ENCODE assay signal across 2 cellular contexts in the genomic region with DNA sequence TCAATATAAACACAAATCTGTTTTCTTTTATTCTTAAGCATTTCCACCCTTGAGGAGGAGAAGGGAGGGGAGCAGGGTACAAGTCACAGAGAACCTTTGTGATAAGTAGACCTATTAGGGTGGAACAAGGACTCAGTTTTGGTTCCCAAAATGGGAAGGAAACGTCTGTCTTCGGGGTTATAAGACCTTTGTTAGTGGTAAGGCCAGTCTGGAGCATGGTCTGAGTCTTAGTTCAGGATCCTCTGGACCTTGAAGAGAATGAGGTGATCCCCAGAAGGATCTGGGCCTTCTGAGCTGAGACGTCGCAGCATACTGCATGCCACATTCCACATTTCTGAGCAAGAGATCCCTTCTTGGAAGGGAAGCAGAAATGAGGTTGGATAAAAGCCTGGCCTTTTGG.
TF ChIP-seq lines count a peak whose summit lies in the region.

No MANE protein-coding gene starts in this region.

TF ChIP-seq in WTC11, 78 proteins besides CTCF, POLR2A, EP300 and RAD21:
- TF ChIP-seq TEAD1 (CRISPR knock-in tag; IDR thresholded peaks at IDR 0.05), result no peak
- TF ChIP-seq GTF2I (CRISPR knock-in tag; conservative IDR thresholded peaks at IDR 0.05), result no peak
- TF ChIP-seq SMAD4 (CRISPR knock-in tag; IDR thresholded peaks at IDR 0.05), result no peak
- no peak for TF ChIP-seq FOXP1 (CRISPR knock-in tag; IDR thresholded peaks at IDR 0.05; ENCODE audit: borderline replicate concordance)
- TF ChIP-seq RORB (CRISPR knock-in tag; IDR thresholded peaks at IDR 0.05), result no peak

TF ChIP-seq in H1, 55 proteins besides CTCF, POLR2A, EP300 and RAD21:
- no peak for TF ChIP-seq CHD2 (IDR thresholded peaks at IDR 0.05; ENCODE audit: low read length)
- TF ChIP-seq SIX5 (IDR thresholded peaks at IDR 0.05; ENCODE audit: low read depth, low read length), result no peak
- TF ChIP-seq SAP30 (IDR thresholded peaks at IDR 0.05; ENCODE audit: insufficient read depth, insufficient replicate concordance, low read length), result no peak
- no peak for TF ChIP-seq POLR2AphosphoS5 (IDR thresholded peaks at IDR 0.05; ENCODE audit: low read depth, low read length)
- TF ChIP-seq, protein P1, sequence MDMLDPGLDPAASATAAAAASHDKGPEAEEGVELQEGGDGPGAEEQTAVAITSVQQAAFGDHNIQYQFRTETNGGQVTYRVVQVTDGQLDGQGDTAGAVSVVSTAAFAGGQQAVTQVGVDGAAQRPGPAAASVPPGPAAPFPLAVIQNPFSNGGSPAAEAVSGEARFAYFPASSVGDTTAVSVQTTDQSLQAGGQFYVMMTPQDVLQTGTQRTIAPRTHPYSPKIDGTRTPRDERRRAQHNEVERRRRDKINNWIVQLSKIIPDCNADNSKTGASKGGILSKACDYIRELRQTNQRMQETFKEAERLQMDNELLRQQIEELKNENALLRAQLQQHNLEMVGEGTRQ (IDR thresholded peaks at IDR 0.05; ENCODE audit: low read length), result no peak
- no peak for TF ChIP-seq ASH2L (IDR thresholded peaks at IDR 0.05; ENCODE audit: low read length)
- no peak for TF ChIP-seq GTF2F1 (IDR thresholded peaks at IDR 0.05; ENCODE audit: borderline replicate concordance, low read depth, low read length)
- TF ChIP-seq TAF1 (IDR thresholded peaks at IDR 0.05; ENCODE audit: low read depth, low read length), result no peak
- TF ChIP-seq GABPA (IDR thresholded peaks at IDR 0.05; ENCODE audit: borderline replicate concordance, insufficient read depth, low read length), result no peak
- no peak for TF ChIP-seq CHD1 (IDR thresholded peaks at IDR 0.05; ENCODE audit: low read depth, low read length)
- TF ChIP-seq CREB1 (IDR thresholded peaks at IDR 0.05), result no peak
- no peak for TF ChIP-seq KDM5A (IDR thresholded peaks at IDR 0.05; ENCODE audit: low read length)
